In genomic region chr11:93974759-93975158, GRCh38 we compare ENCODE assay signal across 33 cellular contexts. TPM values are rescaled to one million over a fixed set of nuclear protein-coding genes. Genes with fewer than 3 reads are reported as not detected.
"Had no signal": no experiment of that assay in that cellular context is flagged by ENCODE, and none has a peak within 500 bp of the region (broad histone marks: within the 10 kb centered on the region; RNA-seq: fewer than 3 reads in every experiment).

No MANE protein-coding gene starts in this region.

- H3K4me1 Mint-ChIP-seq: activated CD4-positive, alpha-beta T cell treated with anti-CD3 and anti-CD28 coated beads, Interleukin-2, amount 10 ng/mL, durations not matched to agents 24 days and 14 days; brain had no signal

- H3K27ac ChIP-seq: adrenal gland, KMS-11, Peyer's patch, SJSA1, WERI-Rb-1 had no signal

- H3K4me3 Mint-ChIP-seq: activated CD4-positive, alpha-beta T cell treated with anti-CD3 and anti-CD28 coated beads, Interleukin-2, amount 10 ng/mL, durations not matched to agents 24 days and 14 days; activated naive CD4-positive, alpha-beta T cell treated with anti-CD3 and anti-CD28 coated beads for 36 hours; activated T-cell treated with anti-CD3 and anti-CD28 coated beads, Interleukin-2, amount 50 U/mL, for 4 hours; activated T-helper 1 cell treated with anti-CD3 and anti-CD28 coated beads, Interleukin-12 subunit alpha, Interleukin-12 subunit beta, Interleukin-2, Interleukin-4 antibody, amounts not matched to agents 30 ng/mL and 10 ng/mL and 1 ng/mL, durations not matched to agents 14 hours and 24 hours and 36 hours; brain; T-helper 1 cell treated with Interleukin-12 subunit alpha and Interleukin-12 subunit beta and Interleukin-4 antibody, amounts not matched to agents 30 μg/mL and 1 μg/mL, for 36 hours; T-helper 2 cell treated with Interferon-gamma antibody and Interleukin-4, amounts not matched to agents 5 μg/mL and 100 μg/mL, for 36 hours had no signal

- FAIRE-seq: bronchial epithelial cell, TTC549 had no signal

- H3K36me3 ChIP-seq: adrenal gland, Peyer's patch, SJSA1, WERI-Rb-1 had no signal

- H3K9me3 ChIP-seq: SJSA1, SK-N-SH had no signal

- H3K27me3 ChIP-seq: adrenal gland, Peyer's patch, SJSA1 had no signal

- ATAC-seq: activated naive CD4-positive, alpha-beta T cell treated with anti-CD3 and anti-CD28 coated beads, Interleukin-2, amount 50 U/mL, for 72 hours; activated T-cell treated with anti-CD3 and anti-CD28 coated beads, Interleukin-2, amount 50 U/mL, for 4 hours; PC-3 had no signal

- H3K27ac Mint-ChIP-seq: activated CD4-positive, alpha-beta T cell treated with anti-CD3 and anti-CD28 coated beads, Interleukin-2, amount 10 ng/mL, durations not matched to agents 24 days and 14 days; activated naive CD4-positive, alpha-beta T cell treated with anti-CD3 and anti-CD28 coated beads for 36 hours; activated naive CD4-positive, alpha-beta T cell treated with anti-CD3 and anti-CD28 coated beads, Interleukin-2, amount 50 U/mL, for 72 hours; activated T-helper 1 cell treated with anti-CD3 and anti-CD28 coated beads, Interleukin-12 subunit alpha, Interleukin-12 subunit beta, Interleukin-2, Interleukin-4 antibody, amounts not matched to agents 30 ng/mL and 10 ng/mL and 1 ng/mL, durations not matched to agents 14 hours and 24 hours and 36 hours; brain; T-helper 1 cell treated with Interleukin-12 subunit alpha and Interleukin-12 subunit beta and Interleukin-4 antibody, amounts not matched to agents 30 μg/mL and 1 μg/mL, for 36 hours; T-helper 2 cell treated with Interferon-gamma antibody and Interleukin-4, amounts not matched to agents 5 μg/mL and 100 μg/mL, for 36 hours had no signal

- H3K27me3 Mint-ChIP-seq: activated CD4-positive, alpha-beta T cell treated with anti-CD3 and anti-CD28 coated beads, Interleukin-2, amount 10 ng/mL, durations not matched to agents 24 days and 14 days had no signal

- H3K9ac ChIP-seq: KMS-11, SK-N-SH had no signal

- DNase-seq: activated CD4-positive, alpha-beta T cell treated with anti-CD3 and anti-CD28 coated beads, Interleukin-2, amount 10 ng/mL, durations not matched to agents 24 days and 14 days; activated CD4-positive, alpha-beta T cell treated with anti-CD3 and anti-CD28 coated beads, Interleukin-2, amount 50 U/mL, for 48 hours; activated CD8-positive, alpha-beta memory T cell treated with anti-CD3 and anti-CD28 coated beads, Interleukin-2, amount 50 U/mL, for 4 hours; activated gamma-delta T cell treated with Interleukin-2 at 50 U/mL for 16 hours; activated naive CD4-positive, alpha-beta T cell treated with anti-CD3 and anti-CD28 coated beads for 36 hours; activated T-cell treated with anti-CD3 and anti-CD28 coated beads for 4 hours; activated T-cell treated with anti-CD3 and anti-CD28 coated beads, Interleukin-2, amount 50 U/mL, for 4 hours; adrenal gland; caudate nucleus; cerebellar nuclear complex; NCI-H1092 treated with DMSO at 0.1 percent for 48 hours; NCI-H1417; NCI-H146; NCI-H187; NCI-H2029 treated with DMSO at 0.1 percent for 48 hours; NCI-H345; NCI-H524 treated with DMSO at 0.1 percent for 48 hours; PC-3; Peyer's patch; RPMI8226; SHP77 treated with DMSO at 0.1 percent for 48 hours; SK-N-SH; WERI-Rb-1 had no signal

- H3K9me3 Mint-ChIP-seq: activated T-helper 1 cell treated with anti-CD3 and anti-CD28 coated beads, Interleukin-12 subunit alpha, Interleukin-12 subunit beta, Interleukin-2, Interleukin-4 antibody, amounts not matched to agents 30 ng/mL and 10 ng/mL and 1 ng/mL, durations not matched to agents 14 hours and 24 hours and 36 hours; T-helper 1 cell treated with Interleukin-12 subunit alpha and Interleukin-12 subunit beta and Interleukin-4 antibody, amounts not matched to agents 30 μg/mL and 1 μg/mL, for 36 hours; T-helper 2 cell treated with Interferon-gamma antibody and Interleukin-4, amounts not matched to agents 5 μg/mL and 100 μg/mL, for 36 hours had no signal

- H3K36me3 Mint-ChIP-seq: activated naive CD4-positive, alpha-beta T cell treated with anti-CD3 and anti-CD28 coated beads, Interleukin-2, amount 50 U/mL, for 72 hours; brain had no signal

- H3K4me2 ChIP-seq: KMS-11, SK-N-SH had no signal

- H3K4me1 ChIP-seq: Peyer's patch, SJSA1 had no signal

- H3K4me3 ChIP-seq: adrenal gland, Peyer's patch, SJSA1 had no signal

RNA-seq across cellular contexts. Expression of gene HEPHL1, which starts 46.4 kb away (rescaled TPM):
- total RNA-seq: activated CD4-positive, alpha-beta T cell treated with anti-CD3 and anti-CD28 coated beads, Interleukin-2, amount 10 ng/mL, durations not matched to agents 24 days and 14 days; activated naive CD4-positive, alpha-beta T cell treated with anti-CD3 and anti-CD28 coated beads for 36 hours; activated naive CD4-positive, alpha-beta T cell treated with anti-CD3 and anti-CD28 coated beads, Interleukin-2, amount 50 U/mL, for 72 hours; activated T-cell treated with anti-CD3 and anti-CD28 coated beads, Interleukin-2, amount 50 U/mL, for 4 hours; activated T-helper 1 cell treated with anti-CD3 and anti-CD28 coated beads, Interleukin-12 subunit alpha, Interleukin-12 subunit beta, Interleukin-2, Interleukin-4 antibody, amounts not matched to agents 30 ng/mL and 10 ng/mL and 1 ng/mL, durations not matched to agents 14 hours and 24 hours and 36 hours; adrenal gland; NCI-H460; Peyer's patch; SJSA1 had no signal
- polyA plus RNA-seq: adrenal gland, SK-N-SH had no signal
